In genomic region chr11:120564573-120565301, GRCh38 we compare ENCODE assay signal across 7 cellular contexts. TPM values are rescaled to one million over a fixed set of nuclear protein-coding genes. Genes with fewer than 3 reads are reported as not detected.
DNase-seq lines count a peak whose midpoint lies in the region; ATAC-seq and TF ChIP-seq lines count a peak whose summit lies in the region.

No MANE protein-coding gene starts in this region.

- DNase-seq in GM12865 (ENCODE audit: low read depth) (peak; percentile 82), NCI-H1105 treated with DMSO at 0.1 percent for 48 hours (lab: John Stamatoyannopoulos, UW) (peak; percentile 23), colonic mucosa (no peak), left lung (peak in 1 of 2 donors; percentile 79), NCI-H446 (lab: John Stamatoyannopoulos, UW) (no peak)
- DNase-seq in stimulated activated CD8-positive, alpha-beta memory T cell treated with anti-CD3 and anti-CD28 coated beads, Interleukin-4, amount 100 ng/mL, for 48 hours, result peak; percentile 58

- H3K27ac ChIP-seq in colonic mucosa, result no peak overlapping the region
- H3K27ac ChIP-seq in left lung, result no peak overlapping the region

- H3K27me3 ChIP-seq in colonic mucosa, result peaks cover 27% of the 10 kb centered on the region
- peaks cover 25 to 60% of the 10 kb centered on the region in 2 donors for H3K27me3 ChIP-seq in left lung

- H3K9me3 ChIP-seq in colonic mucosa, result no peaks in the 10 kb centered on the region
- H3K9me3 ChIP-seq in left lung, result no peaks in the 10 kb centered on the region

- no peak overlapping the region for H3K9ac ChIP-seq in colonic mucosa (ENCODE audit: low read depth in 2 of 2, low read length in 2 of 2)

- H3K4me1 ChIP-seq in colonic mucosa, result no peaks in the 10 kb centered on the region
- H3K4me1 ChIP-seq in left lung, result peaks cover 8 to 16% of the 10 kb centered on the region in 2 donors

- intact Hi-C loops in colonic mucosa (cut with DNase I) (no loop called here), left lung (cut with DNase I) (no loop called here)

- TF ChIP-seq CTCF in GM12865 (IDR thresholded peaks at IDR 0.05; ENCODE audit: insufficient read depth, low read depth, low read length, missing control alignments) (peak; percentile 25), colonic mucosa (IDR thresholded peaks at IDR 0.05) (no peak), left lung (IDR thresholded peaks at IDR 0.05) (no peak)

- H3K4me3 ChIP-seq in GM12865 (ENCODE audit: low read depth, low read length), result peak overlapping the region; percentile 33
- peak overlapping the region; percentile 3 for H3K4me3 ChIP-seq in colonic mucosa
- H3K4me3 ChIP-seq in left lung, result peak overlapping the region; percentile 17 to 22

- ATAC-seq in GM21515 (IDR thresholded peaks at IDR 0.05; ENCODE audit: unreplicated experiment), result peak; percentile 73
- ATAC-seq in left lung, result peak; percentile 61

- no peaks in the 10 kb centered on the region for H3K36me3 ChIP-seq in colonic mucosa
- no peaks in the 10 kb centered on the region for H3K36me3 ChIP-seq in left lung

RNA-seq across cellular contexts. Expression of gene GRIK4, which starts 53.2 kb away (rescaled TPM):
- total RNA-seq in colonic mucosa (under 1 TPM; 0.10 to 0.21 TPM), left lung (1 to 10 TPM in 1 of 2 donors, under 1 TPM in 1; 0.76 to 3.5 TPM)

Comparison
In these comparisons a context has a peak if more than half of its experiments do, and no peak if none do; other contexts are left out.
1. DNase-seq: peak in GM12865 (single experiment), NCI-H1105 treated with DMSO at 0.1 percent for 48 hours (single experiment) and stimulated activated CD8-positive, alpha-beta memory T cell treated with anti-CD3 and anti-CD28 coated beads, Interleukin-4, amount 100 ng/mL, for 48 hours (single experiment); none in colonic mucosa (single experiment) and NCI-H446 (0 of 2).
2. Peak in every context shown above with its lines, with median percentiles within 50 percentile points of each other: H3K4me3 ChIP-seq.